ENCODE assay signal across 1 cellular context in the genomic region with DNA sequence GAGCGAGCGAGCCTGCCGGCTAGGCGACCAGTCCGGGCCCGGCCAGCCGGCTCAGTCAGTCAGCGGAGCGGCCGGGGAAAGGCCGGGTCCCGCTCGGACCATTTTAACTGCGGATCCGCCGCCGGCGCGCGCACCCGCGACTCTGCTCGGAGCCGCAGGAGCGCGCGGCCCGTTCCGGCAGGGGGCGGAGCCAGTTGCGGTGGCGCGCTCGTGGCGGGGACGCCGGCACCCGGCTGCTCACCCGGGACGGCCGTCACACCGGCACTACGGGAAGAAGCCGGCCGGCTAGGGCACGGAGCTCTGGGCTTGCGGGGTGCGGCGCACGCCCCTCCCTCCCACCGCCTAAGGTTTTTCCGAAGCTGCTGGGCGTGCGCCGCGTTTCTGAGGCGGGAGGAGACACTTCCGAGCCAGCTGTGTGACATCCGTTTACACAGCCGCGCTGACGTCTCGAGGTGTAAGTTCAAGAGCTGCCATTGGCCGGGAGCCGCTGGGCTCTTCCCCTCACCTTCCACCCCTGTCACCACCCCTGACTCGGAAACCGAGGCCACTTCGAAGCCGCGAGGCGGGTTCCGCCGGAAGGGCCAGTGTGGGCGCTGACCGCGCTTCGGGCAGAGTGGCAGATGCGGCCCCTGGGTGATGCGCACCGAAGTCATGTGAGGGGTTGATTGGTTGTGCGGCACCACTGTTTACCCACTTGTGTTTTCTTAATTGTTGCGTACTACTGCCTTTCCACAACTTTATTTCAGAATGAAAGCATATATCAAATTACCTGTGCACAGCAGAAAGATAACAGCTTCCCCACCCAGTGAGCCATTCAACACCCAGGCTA.
TF ChIP-seq lines count a peak whose summit lies in the region.

A gene (minus strand): TSS at position 144 of the 829 bp plus-strand sequence.

TF ChIP-seq in H1, 55 proteins besides CTCF, POLR2A, EP300 and RAD21 (continued from another document):
- TF ChIP-seq GTF2F1 (IDR thresholded peaks at IDR 0.05; ENCODE audit: borderline replicate concordance, low read depth, low read length) (no peak), RNF2 (IDR thresholded peaks at IDR 0.05; ENCODE audit: borderline replicate concordance, low read depth, low read length, missing control alignments, poor library complexity, severe bottlenecking) (no peak), BCL11A (IDR thresholded peaks at IDR 0.05; ENCODE audit: low read depth in 2 of 2, low read length in 2 of 2) (no peak), EZH2 (IDR thresholded peaks at IDR 0.05; ENCODE audit: low read depth, low read length, severe bottlenecking) (no peak), SAP30 (IDR thresholded peaks at IDR 0.05; ENCODE audit: insufficient read depth, insufficient replicate concordance, low read length) (peak; percentile 52), SIRT6 (IDR thresholded peaks at IDR 0.05; ENCODE audit: low read length) (no peak), TAF7 (optimal IDR thresholded peaks at IDR 0.05; ENCODE audit: borderline replicate concordance, low read depth, low read length) (peak; percentile 51), CHD2 (IDR thresholded peaks at IDR 0.05; ENCODE audit: low read length) (0 out of 2 replicates have a peak, but pooled peaks have one; percentile 21), KDM1A (IDR thresholded peaks at IDR 0.05; ENCODE audit: borderline replicate concordance, low read length) (no peak), CBX5 (IDR thresholded peaks at IDR 0.05; ENCODE audit: low read depth, low read length) (no peak), JUN (IDR thresholded peaks at IDR 0.05; ENCODE audit: low read depth, low read length) (no peak), SIX5 (IDR thresholded peaks at IDR 0.05; ENCODE audit: low read depth, low read length) (no peak), CTBP2 (IDR thresholded peaks at IDR 0.05; ENCODE audit: borderline replicate concordance, insufficient read depth, insufficient read length, low read length) (peak; percentile 47), FOSL1 (IDR thresholded peaks at IDR 0.05; ENCODE audit: insufficient read depth, low read depth, low read length) (no peak), RFX5 (IDR thresholded peaks at IDR 0.05; ENCODE audit: borderline replicate concordance, low read depth, low read length) (no peak), CREB1 (IDR thresholded peaks at IDR 0.05) (peak; percentile 87), TBP (IDR thresholded peaks at IDR 0.05; ENCODE audit: low read depth, low read length) (peak; percentile 65; the same call in 1 of the 2 replicates), HDAC6 (IDR thresholded peaks at IDR 0.05; ENCODE audit: low read depth, low read length) (no peak), SP1 (IDR thresholded peaks at IDR 0.05; ENCODE audit: low read depth, low read length) (no peak), TEAD4 (IDR thresholded peaks at IDR 0.05; ENCODE audit: low read depth, low read length) (0 out of 2 replicates have a peak, but pooled peaks have one; percentile 7), JUND (IDR thresholded peaks at IDR 0.05; ENCODE audit: low read length) (peak; percentile 78), ZNF274 (IDR thresholded peaks at IDR 0.05; ENCODE audit: borderline replicate concordance, extremely low read depth, low read length) (no peak), MAFK (IDR thresholded peaks at IDR 0.05; ENCODE audit: low read depth, low read length) (no peak), KDM4A (IDR thresholded peaks at IDR 0.05; ENCODE audit: low read depth, low read length, severe bottlenecking) (peak; percentile 55), POLR2AphosphoS5 (IDR thresholded peaks at IDR 0.05; ENCODE audit: low read depth, low read length) (peak; percentile 61), ASH2L (IDR thresholded peaks at IDR 0.05; ENCODE audit: low read length) (peak; percentile 98), CEBPB (IDR thresholded peaks at IDR 0.05; ENCODE audit: low read depth, low read length) (no peak), HDAC2 (IDR thresholded peaks at IDR 0.05; ENCODE audit: borderline replicate concordance in 1 of 2, low read depth in 2 of 2, low read length in 2 of 2) (peak in 1 of 2 experiments; percentile 64; a peak in 2 of 4 replicates), NRF1 (IDR thresholded peaks at IDR 0.05; ENCODE audit: low read depth, low read length) (no peak), RBBP5 (IDR thresholded peaks at IDR 0.05; ENCODE audit: borderline replicate concordance, low read depth, low read length) (peak; percentile 94; the same call in 1 of the 2 replicates), SP4 (IDR thresholded peaks at IDR 0.05; ENCODE audit: low read length) (peak; percentile 76), SIN3A (conservative IDR thresholded peaks at IDR 0.05 in 1 of 2, IDR thresholded peaks at IDR 0.05 in 1 of 2; ENCODE audit: low read depth in 1 of 2, low read length in 2 of 2) (peak; percentile 55 to 78; a peak in 1 of 4 replicates), TAF1 (IDR thresholded peaks at IDR 0.05; ENCODE audit: low read depth, low read length) (peak; percentile 75), TCF12 (IDR thresholded peaks at IDR 0.05; ENCODE audit: low read depth, low read length) (0 out of 2 replicates have a peak, but pooled peaks have one; percentile 40), EGR1 (IDR thresholded peaks at IDR 0.05; ENCODE audit: borderline replicate concordance, low read depth, low read length) (no peak), BACH1 (IDR thresholded peaks at IDR 0.05; ENCODE audit: low read length) (peak; percentile 41; the same call in 1 of the 2 replicates), SRF (IDR thresholded peaks at IDR 0.05; ENCODE audit: low read depth, low read length) (no peak), POU5F1 (IDR thresholded peaks at IDR 0.05; ENCODE audit: low read depth, low read length) (no peak), YY1 (IDR thresholded peaks at IDR 0.05; ENCODE audit: low read depth, low read length) (peak; percentile 38; the same call in 1 of the 2 replicates), PHF8 (conservative IDR thresholded peaks at IDR 0.05; ENCODE audit: low read depth, low read length) (peak; percentile 64; the same call in 1 of the 2 replicates), NANOG (IDR thresholded peaks at IDR 0.05; ENCODE audit: insufficient read depth, low read depth, low read length, poor library complexity, severe bottlenecking) (no peak)
- TF ChIP-seq, protein P1, sequence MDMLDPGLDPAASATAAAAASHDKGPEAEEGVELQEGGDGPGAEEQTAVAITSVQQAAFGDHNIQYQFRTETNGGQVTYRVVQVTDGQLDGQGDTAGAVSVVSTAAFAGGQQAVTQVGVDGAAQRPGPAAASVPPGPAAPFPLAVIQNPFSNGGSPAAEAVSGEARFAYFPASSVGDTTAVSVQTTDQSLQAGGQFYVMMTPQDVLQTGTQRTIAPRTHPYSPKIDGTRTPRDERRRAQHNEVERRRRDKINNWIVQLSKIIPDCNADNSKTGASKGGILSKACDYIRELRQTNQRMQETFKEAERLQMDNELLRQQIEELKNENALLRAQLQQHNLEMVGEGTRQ (IDR thresholded peaks at IDR 0.05; ENCODE audit: low read length): peak; percentile 22; the same call in 1 of the 2 replicates
- TF ChIP-seq, protein P2, sequence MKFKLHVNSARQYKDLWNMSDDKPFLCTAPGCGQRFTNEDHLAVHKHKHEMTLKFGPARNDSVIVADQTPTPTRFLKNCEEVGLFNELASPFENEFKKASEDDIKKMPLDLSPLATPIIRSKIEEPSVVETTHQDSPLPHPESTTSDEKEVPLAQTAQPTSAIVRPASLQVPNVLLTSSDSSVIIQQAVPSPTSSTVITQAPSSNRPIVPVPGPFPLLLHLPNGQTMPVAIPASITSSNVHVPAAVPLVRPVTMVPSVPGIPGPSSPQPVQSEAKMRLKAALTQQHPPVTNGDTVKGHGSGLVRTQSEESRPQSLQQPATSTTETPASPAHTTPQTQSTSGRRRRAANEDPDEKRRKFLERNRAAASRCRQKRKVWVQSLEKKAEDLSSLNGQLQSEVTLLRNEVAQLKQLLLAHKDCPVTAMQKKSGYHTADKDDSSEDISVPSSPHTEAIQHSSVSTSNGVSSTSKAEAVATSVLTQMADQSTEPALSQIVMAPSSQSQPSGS (IDR thresholded peaks at IDR 0.05; ENCODE audit: low read length): no peak
- TF ChIP-seq, protein P3, sequence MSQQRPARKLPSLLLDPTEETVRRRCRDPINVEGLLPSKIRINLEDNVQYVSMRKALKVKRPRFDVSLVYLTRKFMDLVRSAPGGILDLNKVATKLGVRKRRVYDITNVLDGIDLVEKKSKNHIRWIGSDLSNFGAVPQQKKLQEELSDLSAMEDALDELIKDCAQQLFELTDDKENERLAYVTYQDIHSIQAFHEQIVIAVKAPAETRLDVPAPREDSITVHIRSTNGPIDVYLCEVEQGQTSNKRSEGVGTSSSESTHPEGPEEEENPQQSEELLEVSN (IDR thresholded peaks at IDR 0.05): peak; percentile 88
- TF ChIP-seq, protein P4, sequence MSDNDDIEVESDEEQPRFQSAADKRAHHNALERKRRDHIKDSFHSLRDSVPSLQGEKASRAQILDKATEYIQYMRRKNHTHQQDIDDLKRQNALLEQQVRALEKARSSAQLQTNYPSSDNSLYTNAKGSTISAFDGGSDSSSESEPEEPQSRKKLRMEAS (IDR thresholded peaks at IDR 0.05): peak; percentile 87
